1 cellular context compared by ENCODE assay signal in the genomic region with DNA sequence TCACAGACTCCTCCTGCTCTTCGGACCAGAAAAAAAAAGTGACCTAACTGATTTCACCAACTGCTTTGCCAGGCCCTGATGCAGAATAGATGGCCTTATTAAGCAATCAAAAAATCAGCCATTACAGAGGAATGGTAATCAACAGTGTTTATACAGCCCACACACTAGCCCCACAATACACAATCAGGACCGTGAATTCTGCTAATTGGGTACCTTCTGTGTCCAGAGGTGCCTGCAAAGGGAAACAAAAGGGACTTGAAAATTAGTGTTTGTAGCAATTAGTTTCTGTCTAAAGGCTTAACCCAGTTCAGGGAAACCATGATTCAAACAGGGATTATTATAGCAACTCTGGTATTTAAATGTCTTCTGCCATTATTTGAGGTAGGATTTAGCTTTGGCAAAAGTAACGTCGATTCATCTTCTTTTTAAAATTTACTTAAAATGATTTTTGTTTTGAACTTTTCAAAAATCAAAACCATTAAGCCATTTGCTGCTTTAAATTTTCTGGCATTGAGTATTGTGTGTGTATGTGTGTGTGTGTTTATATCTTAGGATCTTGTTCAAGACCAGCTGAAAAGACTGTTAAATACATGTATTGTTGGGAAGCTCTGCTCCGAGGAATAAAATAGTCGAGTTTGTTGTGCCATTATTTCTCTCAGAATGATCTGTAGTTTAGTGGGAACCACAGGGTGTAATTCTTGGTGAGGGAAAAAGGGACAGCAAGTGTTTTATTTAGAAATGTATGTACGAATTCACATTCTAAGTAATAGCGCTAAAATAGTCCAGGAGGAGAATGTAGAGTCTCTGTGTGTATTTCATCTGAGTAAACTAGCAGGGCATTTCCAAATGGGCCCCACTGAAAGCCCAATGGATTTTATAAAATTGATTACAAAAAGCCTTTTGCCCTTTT.
TF ChIP-seq lines count a peak whose summit lies in the region.

No MANE protein-coding gene starts in this region.

TF ChIP-seq in HepG2, 621 proteins besides CTCF, POLR2A, EP300 and RAD21:
- TF ChIP-seq TCF12 (IDR thresholded peaks at IDR 0.05), result no peak
- TF ChIP-seq TCF12 (CRISPR knock-in tag; IDR thresholded peaks at IDR 0.05), result no peak
- TF ChIP-seq ZFYVE20 (CRISPR knock-in tag; IDR thresholded peaks at IDR 0.05; ENCODE audit: borderline replicate concordance, low read depth), result no peak
- TF ChIP-seq ATAD3A (CRISPR knock-in tag; IDR thresholded peaks at IDR 0.05), result no peak
- TF ChIP-seq CREM (IDR thresholded peaks at IDR 0.05), result no peak
- TF ChIP-seq CREM (CRISPR knock-in tag; IDR thresholded peaks at IDR 0.05), result no peak
- no peak for TF ChIP-seq CC2D1A (CRISPR knock-in tag; IDR thresholded peaks at IDR 0.05)
- TF ChIP-seq BRD4 (CRISPR knock-in tag; IDR thresholded peaks at IDR 0.05), result no peak
- TF ChIP-seq RCOR2 (CRISPR knock-in tag; IDR thresholded peaks at IDR 0.05), result no peak
- TF ChIP-seq ZC3H13 (CRISPR knock-in tag; IDR thresholded peaks at IDR 0.05), result no peak
- no peak for TF ChIP-seq HMG20B (CRISPR knock-in tag; conservative IDR thresholded peaks at IDR 0.05)
- TF ChIP-seq CHD4 (IDR thresholded peaks at IDR 0.05; ENCODE audit: borderline replicate concordance, low read length), result no peak
- TF ChIP-seq ZNF350 (CRISPR knock-in tag; IDR thresholded peaks at IDR 0.05; ENCODE audit: borderline replicate concordance, low read depth), result no peak
- no peak for TF ChIP-seq ZNF563 (CRISPR knock-in tag; IDR thresholded peaks at IDR 0.05)
- no peak for TF ChIP-seq NFIC (IDR thresholded peaks at IDR 0.05; ENCODE audit: low read length)
- TF ChIP-seq SSRP1 (CRISPR knock-in tag; IDR thresholded peaks at IDR 0.05), result no peak
- no peak for TF ChIP-seq ZNF260 (CRISPR knock-in tag; IDR thresholded peaks at IDR 0.05; ENCODE audit: borderline replicate concordance, low read depth)
- TF ChIP-seq, protein P1, sequence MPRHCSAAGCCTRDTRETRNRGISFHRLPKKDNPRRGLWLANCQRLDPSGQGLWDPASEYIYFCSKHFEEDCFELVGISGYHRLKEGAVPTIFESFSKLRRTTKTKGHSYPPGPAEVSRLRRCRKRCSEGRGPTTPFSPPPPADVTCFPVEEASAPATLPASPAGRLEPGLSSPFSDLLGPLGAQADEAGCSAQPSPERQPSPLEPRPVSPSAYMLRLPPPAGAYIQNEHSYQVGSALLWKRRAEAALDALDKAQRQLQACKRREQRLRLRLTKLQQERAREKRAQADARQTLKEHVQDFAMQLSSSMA (CRISPR knock-in tag; IDR thresholded peaks at IDR 0.05), result no peak
